In genomic region chr11:60307507-60308195, GRCh38 we compare ENCODE assay signal across 16 cellular contexts. TPM values are rescaled to one million over a fixed set of nuclear protein-coding genes. Genes with fewer than 3 reads are reported as not detected.
DNase-seq lines count a peak whose midpoint lies in the region; ATAC-seq, FAIRE-seq and TF ChIP-seq lines count a peak whose summit lies in the region.
"Had no signal": no experiment of that assay in that cellular context is flagged by ENCODE, and none has a peak within 500 bp of the region (broad histone marks: within the 10 kb centered on the region; RNA-seq: fewer than 3 reads in every experiment).

No MANE protein-coding gene starts in this region.

- WGBS in A549 (ENCODE audit: missing lambda C conversion rate), result 14% methylated on average over 3 of the region's 3 CpGs

- no peaks in the 10 kb centered on the region for H3K4me1 Mint-ChIP-seq in T-helper 2 cell treated with Interferon-gamma antibody and Interleukin-4, amounts not matched to agents 5 μg/mL and 100 μg/mL, for 36 hours (ENCODE audit: low read depth)

- TF ChIP-seq RAD21 in A549 (conservative IDR thresholded peaks at IDR 0.05 in 1 of 2, IDR thresholded peaks at IDR 0.05 in 1 of 2), result no peak

- H4K20me1 ChIP-seq in BLaER1, result no peaks in the 10 kb centered on the region

- intact Hi-C loops in cardiac septum (cut with DNase I), result no loop called here

- H3K4me3 ChIP-seq in A549, result no peak overlapping the region
- no peak overlapping the region for H3K4me3 ChIP-seq in BLaER1
- H3K4me3 ChIP-seq: gastroesophageal sphincter, tibial nerve had no signal

- H3K27me3 Mint-ChIP-seq in T-helper 2 cell treated with Interferon-gamma antibody and Interleukin-4, amounts not matched to agents 5 μg/mL and 100 μg/mL, for 36 hours (ENCODE audit: low read depth), result peaks cover 7% of the 10 kb centered on the region

- no peaks in the 10 kb centered on the region for H3K36me3 Mint-ChIP-seq in T-helper 2 cell treated with Interferon-gamma antibody and Interleukin-4, amounts not matched to agents 5 μg/mL and 100 μg/mL, for 36 hours (ENCODE audit: low read depth)

- H3K4me3 Mint-ChIP-seq in T-helper 2 cell treated with Interferon-gamma antibody and Interleukin-4, amounts not matched to agents 5 μg/mL and 100 μg/mL, for 36 hours, result no peak overlapping the region

- no peaks in the 10 kb centered on the region for H3K4me1 ChIP-seq in A549
- H3K4me1 ChIP-seq in BLaER1, result peaks cover 66% of the 10 kb centered on the region
- H3K4me1 ChIP-seq: gastroesophageal sphincter, tibial nerve had no signal

- H3K9me3 ChIP-seq in A549, result no peaks in the 10 kb centered on the region
- H3K9me3 ChIP-seq in BLaER1, result peaks cover 29% of the 10 kb centered on the region
- H3K9me3 ChIP-seq: gastroesophageal sphincter, tibial nerve had no signal

- no peak for TF ChIP-seq CTCF in A549 (IDR thresholded peaks at IDR 0.05)

- DNase-seq in A549 (ENCODE audit: low read depth in 1 of 2, low spot score in 1 of 2) (no peak), glomerular visceral epithelial cell (ENCODE audit: extremely low spot score) (peak; percentile 25), cardiac septum (ENCODE audit: low spot score) (no peak), DMS 273 treated with DMSO at 0.1 percent for 48 hours (lab: John Stamatoyannopoulos, UW) (no peak), frontal cortex (ENCODE audit: low spot score in 2 of 2) (no peak)
- peak; percentile 14 for DNase-seq in T-helper 2 cell treated with Interferon-gamma antibody and Interleukin-4, amounts not matched to agents 5 μg/mL and 100 μg/mL, for 36 hours (ENCODE audit: low spot score)
- DNase-seq: activated naive CD4-positive, alpha-beta T cell treated with anti-CD3 and anti-CD28 coated beads, Interleukin-2, amount 50 U/mL, for 16 hours; brain microvascular endothelial cell; erythroblast; NCI-H1436; occipital lobe; right cardiac atrium had no signal

- H3K9me3 Mint-ChIP-seq in T-helper 2 cell treated with Interferon-gamma antibody and Interleukin-4, amounts not matched to agents 5 μg/mL and 100 μg/mL, for 36 hours, result no peaks in the 10 kb centered on the region

- no peak for ATAC-seq in A549
- ATAC-seq: gastroesophageal sphincter, right cardiac atrium had no signal

- FAIRE-seq in A549 (lab: Jason Lieb, UNC) (no peak), frontal cortex (lab: Jason Lieb, UNC) (no peak)

- POLR2A ChIA-PET in A549 (lab: Yijun Ruan, JAX), result no interaction called here

- CTCF ChIA-PET in A549 (lab: Yijun Ruan, JAX), result interaction anchor here (0.9 to 1.1 kb wide), 2 partner anchors 12 to 27 kb away, joined by 3 read pairs; no protein-coding TSS in a partner anchor

- 0 out of 2 replicates have a peak, but pooled peaks cover 14% of the 10 kb centered on the region for H3K36me3 ChIP-seq in BLaER1
- H3K36me3 ChIP-seq: brain microvascular endothelial cell, gastroesophageal sphincter, tibial nerve had no signal

- no peak for TF ChIP-seq POLR2A in A549 (IDR thresholded peaks at IDR 0.05; ENCODE audit: low read length)

- H3K27ac ChIP-seq in A549 (no peak overlapping the region), BLaER1 (peak overlapping the region; percentile 7; the same call in 1 of the 2 replicates)
- H3K27ac ChIP-seq: brain microvascular endothelial cell, gastroesophageal sphincter, tibial nerve had no signal

- H3K27ac Mint-ChIP-seq in T-helper 2 cell treated with Interferon-gamma antibody and Interleukin-4, amounts not matched to agents 5 μg/mL and 100 μg/mL, for 36 hours, result no peak overlapping the region

- no peak for TF ChIP-seq EP300 in A549 (IDR thresholded peaks at IDR 0.05)

- H3K4me2 ChIP-seq in A549 (no peak overlapping the region), BLaER1 (no peak overlapping the region)

- no peaks in the 10 kb centered on the region for H3K27me3 ChIP-seq in BLaER1
- H3K27me3 ChIP-seq: brain microvascular endothelial cell, gastroesophageal sphincter, tibial nerve had no signal

- H3K9ac ChIP-seq in BLaER1, result no peak overlapping the region

TF ChIP-seq in A549, 52 proteins besides CTCF, POLR2A, EP300 and RAD21:
- TF ChIP-seq FOSL2 (IDR thresholded peaks at IDR 0.05), result no peak
- peak; percentile 7; the same call in 1 of the 2 replicates for TF ChIP-seq FOSL2 (CRISPR knock-in tag; IDR thresholded peaks at IDR 0.05)
- TF ChIP-seq MAZ (IDR thresholded peaks at IDR 0.05; ENCODE audit: borderline replicate concordance, low read depth, low read length), result no peak

RNA-seq across cellular contexts. Expression of gene MS4A6E, which starts 19.4 kb away (rescaled TPM):
- polyA plus RNA-seq in A549 (2011; rRNA removed), result not detected in 2 replicates
- polyA plus RNA-seq in A549 (2012; cell fraction: cytosol; rRNA removed), result not detected in 2 replicates
- not detected in 2 replicates for polyA plus RNA-seq in A549 (2012; cell fraction: nucleus; rRNA removed)
- not detected in 3 replicates for polyA plus RNA-seq in A549 (2017; fragmentation: RNase III; extraction: RNeasy Plus Mini Kit Qiagen cat#74134 plus additional on column Dnase treatment)
- not detected in 2 replicates for polyA minus RNA-seq in A549 (2011; rRNA and poly(A)+ RNA removed)
- total RNA-seq in cardiac septum, result not detected
- total RNA-seq in frontal cortex, result not detected
- total RNA-seq: gastroesophageal sphincter, occipital lobe, right cardiac atrium, tibial nerve had no signal
- polyA plus RNA-seq: BJ, right cardiac atrium had no signal

RNA-seq across cellular contexts. Expression of gene MS4A4A, which starts 27.2 kb away (rescaled TPM):
- polyA plus RNA-seq in A549 (2011; rRNA removed) (not detected in 2 replicates), A549 (2017; fragmentation: RNase III; extraction: RNeasy Plus Mini Kit Qiagen cat#74134 plus additional on column Dnase treatment) (not detected in 3 replicates)
- not detected in 2 replicates for polyA plus RNA-seq in A549 (2012; cell fraction: cytosol; rRNA removed)
- polyA plus RNA-seq in A549 (2012; cell fraction: nucleus; rRNA removed), result not detected in 2 replicates
- not detected in 2 replicates for polyA minus RNA-seq in A549 (2011; rRNA and poly(A)+ RNA removed)
- total RNA-seq in cardiac septum (8.8 TPM), frontal cortex (2.0 TPM)
- polyA plus RNA-seq: BJ had no signal

Comparison
In these comparisons a context has a peak if more than half of its experiments do, and no peak if none do; other contexts are left out.
1. DNase-seq: peak in T-helper 2 cell treated with Interferon-gamma antibody and Interleukin-4, amounts not matched to agents 5 μg/mL and 100 μg/mL, for 36 hours (single experiment) and glomerular visceral epithelial cell (single experiment); none in A549 (0 of 2), cardiac septum (single experiment), DMS 273 treated with DMSO at 0.1 percent for 48 hours (single experiment) and frontal cortex (0 of 2).